ENCODE assay signal across 27 cellular contexts in genomic region chr20:12049125-12049524, GRCh38.
DNase-seq lines count a peak whose midpoint lies in the region; ATAC-seq and TF ChIP-seq lines count a peak whose summit lies in the region.
"Had no signal": no experiment of that assay in that cellular context is flagged by ENCODE, and none has a peak within 500 bp of the region (broad histone marks: within the 10 kb centered on the region; RNA-seq: fewer than 3 reads in every experiment).

No MANE protein-coding gene starts in this region.

- no peaks in the 10 kb centered on the region for H3K36me3 ChIP-seq in brain microvascular endothelial cell (replicated peaks)
- no peaks in the 10 kb centered on the region for H3K36me3 ChIP-seq in CD8-positive, alpha-beta T cell (ENCODE audit: insufficient read depth, low read length)

- H3K4me1 ChIP-seq in CD8-positive, alpha-beta T cell (ENCODE audit: insufficient read depth, low read length), result no peaks in the 10 kb centered on the region

- no peaks in the 10 kb centered on the region for H3K27me3 ChIP-seq in brain microvascular endothelial cell (replicated peaks)
- H3K27me3 ChIP-seq in CD8-positive, alpha-beta T cell (ENCODE audit: insufficient read depth, low read length), result no peaks in the 10 kb centered on the region

- ATAC-seq in CD8-positive, alpha-beta T cell, result no peak
- ATAC-seq: activated CD8-positive, alpha-beta T cell treated with anti-CD3 and anti-CD28 coated beads for 36 hours; GM23338; left lobe of liver; T-helper 17 cell had no signal

- no peaks in the 10 kb centered on the region for H3K36me3 Mint-ChIP-seq in CD8-positive, alpha-beta T cell
- H3K36me3 Mint-ChIP-seq: activated naive CD8-positive, alpha-beta T cell; CD4-positive, CD25-positive, alpha-beta regulatory T cell; memory B cell had no signal

- H3K9me3 Mint-ChIP-seq in CD8-positive, alpha-beta T cell, result peaks cover 2% of the 10 kb centered on the region
- H3K9me3 Mint-ChIP-seq: GM23338; stimulated activated naive CD8-positive, alpha-beta T cell treated with anti-CD3 and anti-CD28 coated beads, Interleukin-15, Interleukin-2, amounts not matched to agents 100 ng/mL and 50 ng/mL, for 24 hours had no signal

- DNase-seq in LHCN-M2 (ENCODE audit: low read depth), result peak; percentile 4
- peak; percentile 81 for DNase-seq in brain microvascular endothelial cell
- DNase-seq in fibroblast of villous mesenchyme (ENCODE audit: low read depth), result peak; percentile 45
- peak; percentile 36 for DNase-seq in stromal cell of bone marrow (ENCODE audit: low read depth)
- no peak for DNase-seq in NCI-H524 treated with DMSO at 0.1 percent for 48 hours (lab: John Stamatoyannopoulos, UW)
- no peak for DNase-seq in activated effector memory CD4-positive, alpha-beta T cell treated with Interleukin-2 at 50 U/mL for 16 hours
- DNase-seq in amniotic stem cell (lab: John Stamatoyannopoulos, UW), result no peak
- no peak for DNase-seq in CD8-positive, alpha-beta T cell
- DNase-seq: activated CD4-positive, alpha-beta T cell treated with anti-CD3 and anti-CD28 coated beads for 1 hour; activated CD8-positive, alpha-beta T cell treated with anti-CD3 and anti-CD28 coated beads for 36 hours; CD4-positive, CD25-positive, alpha-beta regulatory T cell; effector CD8-positive, alpha-beta T cell; hypothalamus; immature natural killer cell; KBM-7; NCI-H146; NCI-H2107; NCI-H446; SK-N-SH; T-helper 17 cell had no signal

- POLR2A ChIA-PET in CD8-positive, alpha-beta T cell (lab: Charles Lee), result no interaction called here

- no peak for TF ChIP-seq CTCF in brain microvascular endothelial cell (IDR thresholded peaks at IDR 0.05; ENCODE audit: low read depth, low read length, missing control alignments)
- TF ChIP-seq CTCF in fibroblast of villous mesenchyme (IDR thresholded peaks at IDR 0.05; ENCODE audit: insufficient read depth, low read depth, low read length), result no peak
- TF ChIP-seq CTCF in CD8-positive, alpha-beta T cell (IDR thresholded peaks at IDR 0.05), result no peak

- no peaks in the 10 kb centered on the region for H3K4me1 Mint-ChIP-seq in CD8-positive, alpha-beta T cell (ENCODE audit: low read depth)
- H3K4me1 Mint-ChIP-seq: CD4-positive, CD25-positive, alpha-beta regulatory T cell; GM23338; T-helper 17 cell had no signal

- no peak overlapping the region for H3K4me3 ChIP-seq in brain microvascular endothelial cell (ENCODE audit: low read depth, low read length)
- no peak overlapping the region for H3K4me3 ChIP-seq in fibroblast of villous mesenchyme (ENCODE audit: low read depth, low read length)
- no peak overlapping the region for H3K4me3 ChIP-seq in CD8-positive, alpha-beta T cell (ENCODE audit: low read depth, low read length)
- H3K4me3 ChIP-seq: GM23338 had no signal

- H3K27ac ChIP-seq in brain microvascular endothelial cell, result no peak overlapping the region
- no peak overlapping the region for H3K27ac ChIP-seq in CD8-positive, alpha-beta T cell (ENCODE audit: low read depth, low read length)

- in situ Hi-C loops in brain microvascular endothelial cell (cut with HindIII; ENCODE audit: low pct_ligation_motif_present, low sequenced_read_pairs), result no loop called here

- H3K27me3 Mint-ChIP-seq in CD8-positive, alpha-beta T cell (ENCODE audit: low read depth), result no peaks in the 10 kb centered on the region
- H3K27me3 Mint-ChIP-seq: activated CD8-positive, alpha-beta T cell treated with anti-CD3 and anti-CD28 coated beads for 36 hours; CD4-positive, CD25-positive, alpha-beta regulatory T cell; memory B cell; stimulated activated naive CD8-positive, alpha-beta T cell treated with anti-CD3 and anti-CD28 coated beads, Interleukin-15, Interleukin-2, amounts not matched to agents 100 ng/mL and 50 ng/mL, for 24 hours; T-helper 17 cell had no signal

- intact Hi-C loops in CD8-positive, alpha-beta T cell (cut with DNase I, micrococcal nuclease), result no loop called here

- no peak overlapping the region for H3K4me3 Mint-ChIP-seq in CD8-positive, alpha-beta T cell
- H3K4me3 Mint-ChIP-seq: activated CD8-positive, alpha-beta T cell treated with anti-CD3 and anti-CD28 coated beads for 36 hours; activated naive CD8-positive, alpha-beta T cell; CD4-positive, CD25-positive, alpha-beta regulatory T cell; GM23338; immature natural killer cell; memory B cell; neural crest cell; stimulated activated naive CD8-positive, alpha-beta T cell treated with anti-CD3 and anti-CD28 coated beads, Interleukin-15, Interleukin-2, amounts not matched to agents 100 ng/mL and 50 ng/mL, for 24 hours; T-helper 17 cell had no signal

- no peaks in the 10 kb centered on the region for H3K9me3 ChIP-seq in CD8-positive, alpha-beta T cell (ENCODE audit: low read length)
- H3K9me3 ChIP-seq: SK-N-SH had no signal

- CTCF ChIA-PET in CD8-positive, alpha-beta T cell (lab: Charles Lee), result no interaction called here

- H3K27ac Mint-ChIP-seq in CD8-positive, alpha-beta T cell, result no peak overlapping the region
- H3K27ac Mint-ChIP-seq: activated CD8-positive, alpha-beta T cell treated with anti-CD3 and anti-CD28 coated beads for 36 hours; activated naive CD8-positive, alpha-beta T cell; activated T-helper 2 cell treated with anti-CD3 and anti-CD28 coated beads, Interferon-gamma antibody, Interleukin-2, Interleukin-4, amounts not matched to agents 10 μg/mL and 5 μg/mL and 100 μg/mL, durations not matched to agents 14 hours and 24 hours and 36 hours; CD4-positive, CD25-positive, alpha-beta regulatory T cell; GM23338; immature natural killer cell; memory B cell; stimulated activated naive CD8-positive, alpha-beta T cell treated with anti-CD3 and anti-CD28 coated beads, Interleukin-15, Interleukin-2, amounts not matched to agents 100 ng/mL and 50 ng/mL, for 24 hours; T-helper 17 cell had no signal

Comparison
In these comparisons a context has a peak if more than half of its experiments do, and no peak if none do; other contexts are left out.
1. DNase-seq: peak in LHCN-M2 (single experiment), brain microvascular endothelial cell (single experiment), fibroblast of villous mesenchyme (single experiment) and stromal cell of bone marrow (single experiment); none in NCI-H524 treated with DMSO at 0.1 percent for 48 hours (single experiment), activated effector memory CD4-positive, alpha-beta T cell treated with Interleukin-2 at 50 U/mL for 16 hours (single experiment), amniotic stem cell (single experiment) and CD8-positive, alpha-beta T cell (0 of 7).